19 cellular contexts compared by ENCODE assay signal in the genomic region with DNA sequence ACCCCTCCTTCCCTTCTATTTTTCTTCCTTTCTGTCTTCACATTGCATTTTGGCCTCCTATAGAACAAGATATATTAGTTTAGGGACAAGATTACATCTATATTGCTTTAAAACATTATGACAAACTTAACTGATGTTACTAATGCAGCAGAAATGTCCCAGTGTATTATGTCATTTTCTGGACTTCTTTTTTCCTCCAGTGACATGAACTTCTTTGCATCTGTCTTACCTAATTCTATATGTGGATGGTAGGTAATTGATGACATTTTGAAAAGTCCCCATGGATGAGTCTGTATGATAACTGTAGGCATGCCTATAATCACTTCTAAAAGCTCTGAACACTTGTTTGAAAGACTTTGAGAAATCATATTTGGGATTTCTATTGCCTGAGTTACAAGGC.
"Had no signal": no experiment of that assay in that cellular context is flagged by ENCODE, and none has a peak within 500 bp of the region (broad histone marks: within the 10 kb centered on the region; RNA-seq: fewer than 3 reads in every experiment).

No MANE protein-coding gene starts in this region.

- H3K36me3 Mint-ChIP-seq: immature natural killer cell; natural killer cell treated with Interleukin-12 subunit alpha and Interleukin-12 subunit beta and Interleukin-15 and Interleukin-18, amount 100 ng/mL, for 72 hours had no signal

- H3K27me3 ChIP-seq: esophagus muscularis mucosa, gastroesophageal sphincter, left lung, neural progenitor cell, pancreas, uterus had no signal

- H3K27ac ChIP-seq: epithelial cell of prostate, esophagus muscularis mucosa, gastroesophageal sphincter, left lung, lower lobe of right lung, neural progenitor cell, pancreas, prostate gland, uterus had no signal

- H3K36me3 ChIP-seq: gastroesophageal sphincter, left lung, pancreas, prostate gland, uterus had no signal

- ATAC-seq: gastroesophageal sphincter; left lung; lower lobe of right lung; natural killer cell treated with Interleukin-12 subunit alpha and Interleukin-12 subunit beta and Interleukin-15 and Interleukin-18, amount 100 ng/mL, for 72 hours; pancreas; sciatic nerve had no signal

- H3K27me3 Mint-ChIP-seq: memory B cell, type B pancreatic cell had no signal

- H3K27ac Mint-ChIP-seq: immature natural killer cell; memory B cell; mesothelial cell of epicardium; natural killer cell treated with Interleukin-12 subunit alpha and Interleukin-12 subunit beta and Interleukin-15 and Interleukin-18, amount 100 ng/mL, for 72 hours; neural progenitor cell; type B pancreatic cell had no signal

- H3K9me3 Mint-ChIP-seq: immature natural killer cell; memory B cell; mesothelial cell of epicardium; natural killer cell treated with Interleukin-12 subunit alpha and Interleukin-12 subunit beta and Interleukin-15 and Interleukin-18, amount 100 ng/mL, for 72 hours; neural progenitor cell; type B pancreatic cell had no signal

- H3K4me3 Mint-ChIP-seq: immature natural killer cell; memory B cell; mesothelial cell of epicardium; natural killer cell treated with Interleukin-12 subunit alpha and Interleukin-12 subunit beta and Interleukin-15 and Interleukin-18, amount 100 ng/mL, for 72 hours; neural progenitor cell; type B pancreatic cell had no signal

- H3K4me1 ChIP-seq: esophagus muscularis mucosa, gastroesophageal sphincter, left lung, lower lobe of right lung, neural progenitor cell, pancreas, prostate gland, uterus had no signal

- H3K4me3 ChIP-seq: esophagus muscularis mucosa, gastroesophageal sphincter, left lung, lower lobe of right lung, neural progenitor cell, pancreas, prostate gland, uterus had no signal

- H3K9me3 ChIP-seq: esophagus muscularis mucosa, gastroesophageal sphincter, left lung, lower lobe of right lung, pancreas, prostate gland, uterus had no signal

- DNase-seq: effector memory CD4-positive, alpha-beta T cell; foreskin fibroblast; immature natural killer cell; left lung; lower lobe of right lung; nucleus accumbens; pancreas; stimulated activated naive CD4-positive, alpha-beta T cell treated with Interleukin-2 at 50 U/mL for 16 hours; uterus had no signal

- H3K4me1 Mint-ChIP-seq: immature natural killer cell, memory B cell, neural progenitor cell had no signal
